8 cellular contexts compared by ENCODE assay signal in the genomic region with DNA sequence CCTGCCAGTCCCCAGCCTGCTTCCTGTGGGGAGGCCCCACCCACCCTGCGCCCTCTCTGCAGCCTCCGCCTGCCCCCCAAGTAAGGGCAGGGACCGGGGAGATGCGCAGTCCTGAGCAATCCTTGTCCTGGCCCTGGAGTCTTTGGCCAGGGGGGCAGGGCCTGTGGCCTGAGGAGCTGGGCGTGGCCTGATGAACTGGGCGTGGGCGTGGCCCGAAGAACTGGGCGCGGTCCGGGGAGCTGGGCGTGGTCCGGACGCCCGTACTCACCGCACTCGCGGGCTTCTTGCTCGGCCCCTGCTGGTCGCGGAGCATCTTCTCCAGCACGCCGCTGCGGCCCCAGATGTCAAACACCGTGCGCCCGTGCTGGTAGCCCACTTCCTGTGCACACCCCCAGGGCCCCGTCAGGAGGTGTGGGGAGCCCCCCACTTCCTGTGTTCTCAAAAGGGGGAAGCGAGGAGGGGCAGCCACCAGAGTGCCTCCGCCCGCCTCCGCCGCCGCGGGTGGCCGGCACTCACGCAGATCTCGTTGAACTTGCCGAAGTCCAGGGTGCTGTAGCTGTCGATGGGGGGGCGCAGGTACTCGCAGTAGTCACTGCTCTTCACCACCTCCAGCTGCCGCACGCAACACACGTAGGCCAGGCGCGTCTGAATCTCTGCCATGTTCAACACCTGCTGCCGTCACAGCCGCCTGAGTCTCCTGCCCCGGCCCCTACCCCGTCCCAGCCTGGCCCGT.
DNase-seq lines count a peak whose midpoint lies in the region; TF ChIP-seq lines count a peak whose summit lies in the region.

No MANE protein-coding gene starts in this region.

- TF ChIP-seq POLR2A in NB4 (IDR thresholded peaks at IDR 0.05; ENCODE audit: extremely low read depth, insufficient read length), result no peak

- no peak overlapping the region for H3K4me3 ChIP-seq in NB4 (ENCODE audit: low read depth, low read length)

- DNase-seq in SIG-M5 treated with dmso at 0.1 percent for 504 hours (lab: John Stamatoyannopoulos, UW; ENCODE audit: unreplicated experiment) (peak; percentile 68), SIG-M5 (lab: John Stamatoyannopoulos, UW) (no peak), NB4 (ENCODE audit: low read depth) (peak; percentile 87), iPS-NIHi7 (ENCODE audit: extremely low spot score) (peak; percentile 96), SKM-1 (lab: John Stamatoyannopoulos, UW; ENCODE audit: unreplicated experiment) (no peak), NCI-H2107 treated with DMSO at 0.1 percent for 48 hours (lab: John Stamatoyannopoulos, UW; ENCODE audit: unreplicated experiment) (no peak)
- DNase-seq in activated T-helper 1 cell treated with anti-CD3 and anti-CD28 coated beads, Interleukin-2, amount 50 U/mL, for 16 hours (ENCODE audit: low read depth in 1 of 2, low spot score in 1 of 2), result peak; percentile 46 to 53
- peak; percentile 54 to 71 for DNase-seq in stimulated activated CD8-positive, alpha-beta memory T cell treated with anti-CD3 and anti-CD28 coated beads, Interleukin-4, amount 100 ng/mL, for 1 hour (ENCODE audit: low read depth in 2 of 2, low spot score in 1 of 2)

- no peak for TF ChIP-seq CTCF in NB4 (IDR thresholded peaks at IDR 0.05; ENCODE audit: low read depth, low read length)

Comparison
In these comparisons a context has a peak if more than half of its experiments do, and no peak if none do; other contexts are left out.
1. DNase-seq: peak in SIG-M5 treated with dmso at 0.1 percent for 504 hours (single experiment), NB4 (single experiment), activated T-helper 1 cell treated with anti-CD3 and anti-CD28 coated beads, Interleukin-2, amount 50 U/mL, for 16 hours (2 of 2), iPS-NIHi7 (single experiment) and stimulated activated CD8-positive, alpha-beta memory T cell treated with anti-CD3 and anti-CD28 coated beads, Interleukin-4, amount 100 ng/mL, for 1 hour (2 of 2); none in SIG-M5 (single experiment), SKM-1 (single experiment) and NCI-H2107 treated with DMSO at 0.1 percent for 48 hours (single experiment).